ENCODE assay signal across 11 cellular contexts in the genomic region with DNA sequence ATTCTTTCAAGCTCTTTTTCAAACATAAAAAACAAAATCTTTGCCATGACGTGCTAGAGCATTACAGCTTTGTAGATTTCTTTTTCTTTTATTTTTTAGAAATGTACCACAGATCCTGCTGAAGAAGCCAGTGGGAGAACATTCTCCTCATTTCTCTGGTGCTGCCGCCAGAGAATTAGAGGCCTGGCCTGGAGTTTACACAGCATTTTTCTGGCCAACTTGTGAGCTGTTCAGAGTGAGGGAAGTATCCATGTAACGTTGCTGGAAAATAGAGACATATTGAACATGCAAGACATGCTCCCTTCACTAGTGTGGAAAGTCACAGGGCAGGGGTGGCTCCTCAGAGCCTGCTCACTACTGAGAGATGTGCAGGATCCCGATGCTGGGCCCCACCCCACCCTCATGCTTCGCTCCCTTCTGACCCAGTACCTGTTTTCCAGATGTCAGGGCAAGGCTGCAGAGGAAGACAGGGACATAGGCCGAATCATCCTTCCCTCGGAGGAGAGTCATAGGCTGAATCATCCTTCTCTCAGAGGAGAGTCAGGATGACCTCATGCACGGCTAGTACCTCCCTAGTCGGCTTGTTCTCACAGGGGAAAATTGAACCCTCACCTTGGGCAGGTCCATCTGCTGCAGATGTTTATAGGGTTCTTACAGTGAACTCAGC.
DNase-seq lines count a peak whose midpoint lies in the region; ATAC-seq lines count a peak whose summit lies in the region.
"Had no signal": no experiment of that assay in that cellular context is flagged by ENCODE, and none has a peak within 500 bp of the region (broad histone marks: within the 10 kb centered on the region; RNA-seq: fewer than 3 reads in every experiment).

No MANE protein-coding gene starts in this region.

- no peak for ATAC-seq in GM19397 (IDR thresholded peaks at IDR 0.05; ENCODE audit: unreplicated experiment)
- ATAC-seq: heart left ventricle, lower lobe of right lung, pancreas had no signal

- H3K4me1 ChIP-seq in subcutaneous abdominal adipose tissue (ENCODE audit: control insufficient read depth in 5 of 5, insufficient read depth in 5 of 5, low read length in 5 of 5), result peaks cover 0 to 3% (median 0%) of the 10 kb centered on the region in 5 donors
- H3K4me1 ChIP-seq: heart left ventricle, lower lobe of right lung, pancreas had no signal

- H3K4me3 ChIP-seq in subcutaneous abdominal adipose tissue (ENCODE audit: low read depth in 1 of 5, low read length in 5 of 5), result no peak overlapping the region
- H3K4me3 ChIP-seq: heart left ventricle, lower lobe of right lung, pancreas had no signal

- peak overlapping the region; percentile 38 for H3K27ac ChIP-seq in subcutaneous abdominal adipose tissue (ENCODE audit: low read depth, low read length)
- H3K27ac ChIP-seq: heart left ventricle, lower lobe of right lung, pancreas had no signal

- peaks cover 0 to 3% (median 0%) of the 10 kb centered on the region in 5 donors for H3K9me3 ChIP-seq in subcutaneous abdominal adipose tissue (ENCODE audit: control insufficient read depth in 5 of 5, low read length in 5 of 5)
- H3K9me3 ChIP-seq: lower lobe of right lung, pancreas had no signal

- in situ Hi-C loops in G401 (cut with HindIII; ENCODE audit: low sequenced_read_pairs), result no loop called here

- H3K27me3 ChIP-seq in subcutaneous abdominal adipose tissue (ENCODE audit: control insufficient read depth in 5 of 5, insufficient read depth in 4 of 5, low read length in 5 of 5), result no peaks in the 10 kb centered on the region
- H3K27me3 ChIP-seq: heart left ventricle, pancreas had no signal

- DNase-seq in GM03348 (ENCODE audit: low spot score) (peak; percentile 85), RKO (ENCODE audit: low spot score) (peak; percentile 57), fibroblast of the conjunctiva (ENCODE audit: low read depth) (peak; percentile 26), G401 (ENCODE audit: low spot score) (no peak), putamen (ENCODE audit: low spot score) (no peak)
- no peak for DNase-seq in activated CD4-positive, CD25-positive, alpha-beta regulatory T cell (lab: John Stamatoyannopoulos, UW)
- DNase-seq: lower lobe of right lung, pancreas had no signal

- H3K9ac ChIP-seq in subcutaneous abdominal adipose tissue (ENCODE audit: low read length in 5 of 5), result no peak overlapping the region

- H3K36me3 ChIP-seq in subcutaneous abdominal adipose tissue (ENCODE audit: control insufficient read depth in 5 of 5, insufficient read depth in 5 of 5, low read length in 5 of 5), result no peaks in the 10 kb centered on the region
- H3K36me3 ChIP-seq: heart left ventricle, lower lobe of right lung, pancreas had no signal

Comparison
In these comparisons a context has a peak if more than half of its experiments do, and no peak if none do; other contexts are left out.
1. DNase-seq: peak in GM03348 (single experiment), RKO (single experiment) and fibroblast of the conjunctiva (single experiment); none in G401 (single experiment), putamen (single experiment) and activated CD4-positive, CD25-positive, alpha-beta regulatory T cell (0 of 4).